ENCODE assay signal across 2 cellular contexts in genomic region chr5:1783214-1783551, GRCh38.
A peak's percentile ranks its signal among the peaks of the same experiment; 100 is the strongest.
TF ChIP-seq lines count a peak whose summit lies in the region.

No MANE protein-coding gene starts in this region.

TF ChIP-seq in HEK293T, 16 proteins besides CTCF, POLR2A, EP300 and RAD21:
- no peak for TF ChIP-seq HDGF (IDR thresholded peaks at IDR 0.05; ENCODE audit: borderline replicate concordance)
- peak; percentile 82 for TF ChIP-seq PKNOX1 (IDR thresholded peaks at IDR 0.05)
- no peak for TF ChIP-seq ZNF384 (IDR thresholded peaks at IDR 0.05)

TF ChIP-seq in HepG2, 621 proteins besides CTCF, POLR2A, EP300 and RAD21:
- no peak for TF ChIP-seq CBFB (CRISPR knock-in tag; IDR thresholded peaks at IDR 0.05)
- TF ChIP-seq ZNF788 (CRISPR knock-in tag; IDR thresholded peaks at IDR 0.05; ENCODE audit: borderline replicate concordance) = no peak
- TF ChIP-seq PCBP1 (IDR thresholded peaks at IDR 0.05; ENCODE audit: borderline replicate concordance, low read depth, low read length) = no peak
- TF ChIP-seq ZNF546 (CRISPR knock-in tag; conservative IDR thresholded peaks at IDR 0.05) = no peak
- no peak for TF ChIP-seq ZNF615 (CRISPR knock-in tag; IDR thresholded peaks at IDR 0.05; ENCODE audit: borderline replicate concordance)
- TF ChIP-seq GFI1 (CRISPR knock-in tag; IDR thresholded peaks at IDR 0.05; ENCODE audit: borderline replicate concordance) = no peak
- TF ChIP-seq SOX6 (IDR thresholded peaks at IDR 0.05) = no peak
- TF ChIP-seq SOX6 (CRISPR knock-in tag; IDR thresholded peaks at IDR 0.05) = no peak
- no peak for TF ChIP-seq RBAK (CRISPR knock-in tag; IDR thresholded peaks at IDR 0.05)
- no peak for TF ChIP-seq RBFOX2 (IDR thresholded peaks at IDR 0.05; ENCODE audit: low read depth, low read length)
- TF ChIP-seq THAP9 (CRISPR knock-in tag; IDR thresholded peaks at IDR 0.05; ENCODE audit: borderline replicate concordance) = no peak
- TF ChIP-seq ZNF556 (CRISPR knock-in tag; IDR thresholded peaks at IDR 0.05; ENCODE audit: borderline replicate concordance) = no peak
- no peak for TF ChIP-seq SNRNP70 (IDR thresholded peaks at IDR 0.05; ENCODE audit: low read depth, low read length)
- TF ChIP-seq ZNF383 (CRISPR knock-in tag; IDR thresholded peaks at IDR 0.05; ENCODE audit: borderline replicate concordance) = no peak
- TF ChIP-seq ZNF674 (CRISPR knock-in tag; IDR thresholded peaks at IDR 0.05; ENCODE audit: low read depth) = no peak
- TF ChIP-seq GTF3A (CRISPR knock-in tag; conservative IDR thresholded peaks at IDR 0.05) = no peak
- no peak for TF ChIP-seq ZNF343 (CRISPR knock-in tag; IDR thresholded peaks at IDR 0.05)
- TF ChIP-seq ZFP82 (CRISPR knock-in tag; IDR thresholded peaks at IDR 0.05; ENCODE audit: borderline replicate concordance) = no peak
- no peak for TF ChIP-seq ZNF362 (CRISPR knock-in tag; IDR thresholded peaks at IDR 0.05; ENCODE audit: borderline replicate concordance)
- TF ChIP-seq ZNF614 (CRISPR knock-in tag; IDR thresholded peaks at IDR 0.05; ENCODE audit: borderline replicate concordance) = no peak
